Comparison of ENCODE assay signal across 21 cellular contexts in genomic region chr19:44553478-44554171, GRCh38. TPM values are rescaled to one million over a fixed set of nuclear protein-coding genes. Genes with fewer than 3 reads are reported as not detected.
A peak's percentile ranks its signal among the peaks of the same experiment; 100 is the strongest.
DNase-seq lines count a peak whose midpoint lies in the region; ATAC-seq and TF ChIP-seq lines count a peak whose summit lies in the region.
"Had no signal": no experiment of that assay in that cellular context is flagged by ENCODE, and none has a peak within 500 bp of the region (broad histone marks: within the 10 kb centered on the region; RNA-seq: fewer than 3 reads in every experiment).

No MANE protein-coding gene starts in this region.

- peak overlapping the region; percentile 12 for H3K9ac ChIP-seq in iPS-15b (ENCODE audit: low read depth, low read length)
- H3K9ac ChIP-seq: KMS-11 had no signal

- CTCF ChIA-PET in Calu3 (lab: Charles Lee): interaction anchor here (0.8 kb wide), 2 partner anchors 9 to 18 kb away, joined by 3 read pairs; no protein-coding TSS in a partner anchor

- no peaks in the 10 kb centered on the region for H3K36me3 Mint-ChIP-seq in Calu3 (ENCODE audit: insufficient read depth, unreplicated experiment)
- H3K36me3 Mint-ChIP-seq in natural killer cell: no peaks in the 10 kb centered on the region
- H3K36me3 Mint-ChIP-seq: WTC11 had no signal

- H3K27me3 Mint-ChIP-seq in Calu3 (ENCODE audit: unreplicated experiment): peaks cover 4% of the 10 kb centered on the region
- peaks cover 7 to 13% of the 10 kb centered on the region in 2 donors for H3K27me3 Mint-ChIP-seq in natural killer cell (ENCODE audit: low read depth in 2 of 2)

- H3K4me1 ChIP-seq in iPS-15b (ENCODE audit: control insufficient read depth, insufficient read depth, low read length): no peaks in the 10 kb centered on the region
- H3K4me1 ChIP-seq: heart right ventricle, left lung, stomach, uterus had no signal

- peaks cover 21% of the 10 kb centered on the region for H3K4me1 Mint-ChIP-seq in Calu3 (ENCODE audit: low read depth, unreplicated experiment)
- no peaks in the 10 kb centered on the region for H3K4me1 Mint-ChIP-seq in natural killer cell
- H3K4me1 Mint-ChIP-seq: WTC11 had no signal

- no peak overlapping the region for H3K27ac ChIP-seq in WERI-Rb-1
- H3K27ac ChIP-seq: heart right ventricle, KMS-11, left lung, SK-N-MC, stomach, uterus had no signal

- no peak for TF ChIP-seq CTCF in Calu3 (IDR thresholded peaks at IDR 0.05; ENCODE audit: unreplicated experiment)
- no peak for TF ChIP-seq CTCF in natural killer cell (IDR thresholded peaks at IDR 0.05)
- TF ChIP-seq CTCF in WERI-Rb-1 (IDR thresholded peaks at IDR 0.05; ENCODE audit: low read depth, low read length): no peak

- peak overlapping the region; percentile 65 for H3K27ac Mint-ChIP-seq in Calu3 (ENCODE audit: unreplicated experiment)
- no peak overlapping the region for H3K27ac Mint-ChIP-seq in natural killer cell
- H3K27ac Mint-ChIP-seq: WTC11 had no signal

- no peak overlapping the region for H3K4me3 ChIP-seq in MG63
- no peak overlapping the region for H3K4me3 ChIP-seq in iPS-15b (ENCODE audit: low read depth, low read length)
- no peak overlapping the region for H3K4me3 ChIP-seq in WERI-Rb-1 (ENCODE audit: low read depth, low read length)
- H3K4me3 ChIP-seq: heart right ventricle, left lung, SK-N-MC, stomach, uterus had no signal

- ATAC-seq in natural killer cell (no peak), GM19455 (IDR thresholded peaks at IDR 0.05; ENCODE audit: unreplicated experiment) (no peak)
- ATAC-seq: heart right ventricle, left lung, WTC11 had no signal

- H3K4me3 Mint-ChIP-seq in Calu3 (ENCODE audit: low read depth, unreplicated experiment): peak overlapping the region; percentile 22
- no peak overlapping the region for H3K4me3 Mint-ChIP-seq in natural killer cell
- H3K4me3 Mint-ChIP-seq: WTC11 had no signal

- H3K9me3 ChIP-seq in MG63 (no peaks in the 10 kb centered on the region), iPS-15b (ENCODE audit: control insufficient read depth, insufficient read depth, low read length) (no peaks in the 10 kb centered on the region), WERI-Rb-1 (ENCODE audit: severe bottlenecking) (no peaks in the 10 kb centered on the region)
- H3K9me3 ChIP-seq: heart right ventricle, left lung, stomach, uterus had no signal

- intact Hi-C loops in Calu3 (cut with micrococcal nuclease; ENCODE audit: unreplicated experiment) (loop anchor here (2.0 kb wide), 1 partner anchor 41 kb away; no protein-coding TSS in a partner anchor), natural killer cell (cut with micrococcal nuclease) (no loop called here)

- peak; percentile 29 for DNase-seq in Calu3
- peak; percentile 44 for DNase-seq in MG63
- DNase-seq in amniotic epithelial cell (ENCODE audit: low read depth): peak; percentile 38
- DNase-seq in natural killer cell: no peak
- DNase-seq in NCI-H1048 (lab: John Stamatoyannopoulos, UW): no peak
- DNase-seq in WERI-Rb-1: no peak
- DNase-seq: DMS 273 treated with DMSO at 0.1 percent for 48 hours; erythroblast; heart right ventricle; left lung; NCI-H1694; stimulated activated CD4-positive, alpha-beta T cell treated with anti-CD3 and anti-CD28 coated beads, Interleukin-12 subunit alpha, Interleukin-12 subunit beta, amount 100 ng/mL, for 4 hours; stomach; uterus had no signal

- no TSS peak for BruUV-seq in Calu3 (replicated peaks; lab: Mats Ljungman, UMichigan)

- H3K36me3 ChIP-seq in MG63 (no peaks in the 10 kb centered on the region), iPS-15b (ENCODE audit: control insufficient read depth, insufficient read depth, low read length) (no peaks in the 10 kb centered on the region), WERI-Rb-1 (no peaks in the 10 kb centered on the region)
- H3K36me3 ChIP-seq: heart right ventricle, left lung, stomach, uterus had no signal

- H3K27me3 ChIP-seq in MG63 (no peaks in the 10 kb centered on the region), iPS-15b (ENCODE audit: control insufficient read depth, insufficient read depth, low read length) (no peaks in the 10 kb centered on the region), WERI-Rb-1 (ENCODE audit: insufficient read depth, low read depth, severe bottlenecking) (no peaks in the 10 kb centered on the region)
- H3K27me3 ChIP-seq: uterus had no signal

- no peaks in the 10 kb centered on the region for H3K9me3 Mint-ChIP-seq in Calu3 (ENCODE audit: low read depth, unreplicated experiment)
- no peaks in the 10 kb centered on the region for H3K9me3 Mint-ChIP-seq in natural killer cell
- H3K9me3 Mint-ChIP-seq: WTC11 had no signal

RNA-seq across cellular contexts. Expression of gene CEACAM20, which starts 24.1 kb away (rescaled TPM):
- total RNA-seq in Calu3 (2022) (0.17 and 0.28 TPM in 2 replicates), natural killer cell (not detected)
- not detected in 2 replicates for total RNA-seq in MG63 (2014; rRNA removed; shearing (Covaris generic); ENCODE audit: low replicate concordance)
- total RNA-seq: activated CD8-positive, alpha-beta memory T cell treated with anti-CD3 and anti-CD28 coated beads for 36 hours; heart right ventricle; left lung; NCI-H460; WTC11 had no signal

RNA-seq across cellular contexts. Expression of gene ZNF180, which starts 53.3 kb away (rescaled TPM):
- total RNA-seq in Calu3 (2022) (12.7 TPM in 2 replicates), natural killer cell (1 to 10 TPM; 6.0 to 8.7 (median 8.0) TPM)
- 4.4 and 11.7 TPM in 2 replicates for total RNA-seq in MG63 (2014; rRNA removed; shearing (Covaris generic); ENCODE audit: low replicate concordance)

RNA-seq across cellular contexts. Expression of gene IGSF23, which starts 59.7 kb away (rescaled TPM):
- total RNA-seq in Calu3 (2022) (not detected in 2 replicates), natural killer cell (not detected)
- 3.0 TPM in 1 of 2 replicates, not detected in the other for total RNA-seq in MG63 (2014; rRNA removed; shearing (Covaris generic); ENCODE audit: low replicate concordance)
- total RNA-seq: activated CD8-positive, alpha-beta memory T cell treated with anti-CD3 and anti-CD28 coated beads for 36 hours; heart right ventricle; left lung; NCI-H460; uterus; WTC11 had no signal

Comparison
In these comparisons a context has a peak if more than half of its experiments do, and no peak if none do; other contexts are left out.
1. DNase-seq: peak in Calu3 (single experiment), MG63 (single experiment) and amniotic epithelial cell (single experiment); none in natural killer cell (single experiment), NCI-H1048 (single experiment) and WERI-Rb-1 (single experiment).